Comparison of ENCODE assay signal across 29 cellular contexts in the genomic region with DNA sequence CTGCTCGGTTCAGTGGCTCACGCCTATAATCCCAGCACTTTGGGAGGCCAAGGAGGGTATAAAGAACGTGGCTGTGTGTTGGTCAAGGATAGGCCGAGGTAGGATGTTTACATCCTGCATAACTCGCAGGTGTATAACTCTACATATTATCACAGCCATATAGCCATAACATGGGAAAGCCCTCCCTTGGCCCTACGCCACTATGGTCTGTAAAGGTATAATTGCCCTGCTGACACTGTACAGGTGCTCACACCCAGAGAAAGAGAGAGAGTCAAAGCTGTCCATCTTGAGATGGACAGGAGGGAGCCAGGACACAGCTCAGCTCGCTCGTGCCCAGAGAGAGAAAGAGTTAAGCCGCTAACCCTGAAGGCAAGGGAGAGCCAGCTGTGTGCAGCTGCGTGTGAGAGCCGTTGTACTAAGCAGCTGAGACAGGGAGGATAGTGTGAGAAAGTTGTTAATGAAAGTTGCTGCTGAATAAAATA. TPM values are rescaled to one million over a fixed set of nuclear protein-coding genes. Genes with fewer than 3 reads are reported as not detected.
DNase-seq lines count a peak whose midpoint lies in the region; FAIRE-seq and TF ChIP-seq lines count a peak whose summit lies in the region.
"Had no signal": no experiment of that assay in that cellular context is flagged by ENCODE, and none has a peak within 500 bp of the region (broad histone marks: within the 10 kb centered on the region; RNA-seq: fewer than 3 reads in every experiment).

No MANE protein-coding gene starts in this region.

- no peak overlapping the region for H3K4ac ChIP-seq in neuronal stem cell (ENCODE audit: low read length)

- no peaks in the 10 kb centered on the region for H3K9me3 ChIP-seq in HEK293 (ENCODE audit: control insufficient read depth, insufficient read depth, low read depth, low read length)
- H3K9me3 ChIP-seq in neuronal stem cell (replicated peaks in 1 of 2; ENCODE audit: control insufficient read depth in 2 of 2, insufficient read depth in 1 of 2, low read depth in 1 of 2, low read length in 2 of 2), result no peaks in the 10 kb centered on the region
- no peaks in the 10 kb centered on the region for H3K9me3 ChIP-seq in small intestine (ENCODE audit: control insufficient read depth, low read depth)
- H3K9me3 ChIP-seq: gastrocnemius medialis, prostate gland had no signal

- H3K27ac Mint-ChIP-seq in brain (peak overlapping the region in 4 of 5 experiments; percentile 19 to 81 (median 42)), chondrocyte (ENCODE audit: unreplicated experiment) (no peak overlapping the region)
- no peak overlapping the region for H3K27ac Mint-ChIP-seq in activated naive CD4-positive, alpha-beta T cell treated with anti-CD3 and anti-CD28 coated beads for 36 hours
- H3K27ac Mint-ChIP-seq: activated CD8-positive, alpha-beta T cell treated with anti-CD3 and anti-CD28 coated beads, Interleukin-2, amount 10 ng/mL, durations not matched to agents 7 days and 5 days; activated naive CD8-positive, alpha-beta T cell; activated T-helper 2 cell treated with anti-CD3 and anti-CD28 coated beads, Interferon-gamma antibody, Interleukin-2, Interleukin-4, amounts not matched to agents 10 μg/mL and 5 μg/mL and 100 μg/mL, durations not matched to agents 14 hours and 24 hours and 36 hours; immature natural killer cell; T-helper 17 cell; type B pancreatic cell had no signal

- intact Hi-C loops in activated naive CD4-positive, alpha-beta T cell treated with anti-CD3 and anti-CD28 coated beads for 36 hours (cut with micrococcal nuclease), result no loop called here

- DNase-seq in left kidney (ENCODE audit: low read depth, low spot score), result peak; percentile 69
- DNase-seq in neuronal stem cell (ENCODE audit: low spot score), result no peak
- DNase-seq in chondrocyte (ENCODE audit: low spot score), result no peak
- DNase-seq in small intestine, result no peak
- DNase-seq in AG20443 (ENCODE audit: low spot score), result no peak
- no peak for DNase-seq in activated naive CD4-positive, alpha-beta T cell treated with anti-CD3 and anti-CD28 coated beads for 36 hours
- DNase-seq: activated CD4-positive, alpha-beta T cell treated with anti-CD3 and anti-CD28 coated beads for 1 hour; activated CD8-positive, alpha-beta T cell treated with anti-CD3 and anti-CD28 coated beads, Interleukin-2, amount 10 ng/mL, durations not matched to agents 7 days and 5 days; anterior cingulate cortex; caudate nucleus; gastrocnemius medialis; hypothalamus; immature natural killer cell; KBM-7; NCI-H1436; NCI-H2081 treated with DMSO at 0.1 percent for 48 hours; OCI-M1; stimulated activated CD4-positive, alpha-beta T cell treated with anti-CD3 and anti-CD28 coated beads, Interleukin-1b, Interleukin-23, amount 100 ng/mL, for 48 hours; stimulated activated CD8-positive, alpha-beta memory T cell treated with anti-CD3 and anti-CD28 coated beads, Interleukin-4, amount 100 ng/mL, for 48 hours; T-helper 17 cell had no signal

- H3K79me1 ChIP-seq in neuronal stem cell (ENCODE audit: low read depth, low read length), result no peaks in the 10 kb centered on the region

- no peak overlapping the region for H2AK5ac ChIP-seq in neuronal stem cell (ENCODE audit: low read depth, low read length)

- H4K8ac ChIP-seq in neuronal stem cell (ENCODE audit: low read depth, low read length), result no peak overlapping the region

- H3K36me3 ChIP-seq in HEK293 (ENCODE audit: control insufficient read depth in 2 of 2, insufficient read depth in 1 of 2, low read length in 2 of 2) (no peaks in the 10 kb centered on the region), neuronal stem cell (replicated peaks in 1 of 2; ENCODE audit: control insufficient read depth in 2 of 2, insufficient read depth in 2 of 2, low read length in 2 of 2) (no peaks in the 10 kb centered on the region), small intestine (ENCODE audit: control insufficient read depth in 2 of 2, insufficient read depth in 2 of 2, low read length in 2 of 2) (no peaks in the 10 kb centered on the region)
- H3K36me3 ChIP-seq: BLaER1, gastrocnemius medialis, prostate gland had no signal

- no peak overlapping the region for H3K23ac ChIP-seq in neuronal stem cell (ENCODE audit: low read depth, low read length, poor library complexity)

- H2BK15ac ChIP-seq in neuronal stem cell (ENCODE audit: low read length), result no peak overlapping the region

- no peak overlapping the region for H3K27ac ChIP-seq in HEK293 (ENCODE audit: extremely low read depth, low read depth, low read length)
- no peak overlapping the region for H3K27ac ChIP-seq in neuronal stem cell (replicated peaks; ENCODE audit: low read length)
- peak overlapping the region in 1 of 2 donors; percentile 58 for H3K27ac ChIP-seq in small intestine (ENCODE audit: low read depth in 1 of 2, low read length in 1 of 2)
- H3K27ac ChIP-seq: BLaER1, gastrocnemius medialis, prostate gland, skin epidermis had no signal

- H2BK12ac ChIP-seq in neuronal stem cell (ENCODE audit: low read length), result no peak overlapping the region

- H3K9me3 Mint-ChIP-seq in brain (peaks cover 0 to 19% (median 10%) of the 10 kb centered on the region in 5 experiments), chondrocyte (ENCODE audit: low read depth) (no peaks in the 10 kb centered on the region)
- H3K9me3 Mint-ChIP-seq in activated naive CD4-positive, alpha-beta T cell treated with anti-CD3 and anti-CD28 coated beads for 36 hours, result no peaks in the 10 kb centered on the region
- H3K9me3 Mint-ChIP-seq: activated T-helper 2 cell treated with anti-CD3 and anti-CD28 coated beads, Interferon-gamma antibody, Interleukin-2, Interleukin-4, amounts not matched to agents 10 μg/mL and 5 μg/mL and 100 μg/mL, durations not matched to agents 14 hours and 24 hours and 36 hours; immature natural killer cell; type B pancreatic cell had no signal

- CTCF ChIA-PET in HEK293 (lab: Yijun Ruan, JAX), result no interaction called here
- CTCF ChIA-PET in activated naive CD4-positive, alpha-beta T cell treated with anti-CD3 and anti-CD28 coated beads for 36 hours (lab: Charles Lee), result no interaction called here

- H3K4me3 Mint-ChIP-seq in brain (peak overlapping the region in 1 of 5 experiments; percentile 0), chondrocyte (ENCODE audit: unreplicated experiment) (no peak overlapping the region)
- H3K4me3 Mint-ChIP-seq in activated naive CD4-positive, alpha-beta T cell treated with anti-CD3 and anti-CD28 coated beads for 36 hours, result no peak overlapping the region
- H3K4me3 Mint-ChIP-seq: activated CD8-positive, alpha-beta T cell treated with anti-CD3 and anti-CD28 coated beads, Interleukin-2, amount 10 ng/mL, durations not matched to agents 7 days and 5 days; activated naive CD8-positive, alpha-beta T cell; immature natural killer cell; T-helper 17 cell; type B pancreatic cell had no signal

- no peak for FAIRE-seq in small intestine (lab: Jason Lieb, UNC)
- FAIRE-seq: H1 had no signal

- H3K4me1 Mint-ChIP-seq in brain, result peaks cover 30% of the 10 kb centered on the region
- peaks cover 34% of the 10 kb centered on the region for H3K4me1 Mint-ChIP-seq in chondrocyte (ENCODE audit: low read depth)
- no peaks in the 10 kb centered on the region for H3K4me1 Mint-ChIP-seq in activated naive CD4-positive, alpha-beta T cell treated with anti-CD3 and anti-CD28 coated beads for 36 hours (ENCODE audit: low read depth)
- H3K4me1 Mint-ChIP-seq: immature natural killer cell had no signal

- H3K14ac ChIP-seq in neuronal stem cell (ENCODE audit: low read length), result no peak overlapping the region

- H3K27me3 Mint-ChIP-seq in brain, result peaks cover 16% of the 10 kb centered on the region
- H3K27me3 Mint-ChIP-seq in chondrocyte (ENCODE audit: low read depth), result no peaks in the 10 kb centered on the region
- peaks cover 4% of the 10 kb centered on the region for H3K27me3 Mint-ChIP-seq in activated naive CD4-positive, alpha-beta T cell treated with anti-CD3 and anti-CD28 coated beads for 36 hours (ENCODE audit: low read depth)
- H3K27me3 Mint-ChIP-seq: activated naive CD8-positive, alpha-beta T cell; type B pancreatic cell had no signal

- no peak overlapping the region for H2AFZ ChIP-seq in neuronal stem cell (ENCODE audit: low read length)

- no peak overlapping the region for H2BK120ac ChIP-seq in neuronal stem cell (ENCODE audit: low read depth, low read length)

- H2BK5ac ChIP-seq in neuronal stem cell (ENCODE audit: low read length), result no peak overlapping the region

- WGBS in neuronal stem cell (ENCODE audit: extremely low coverage in 2 of 2, insufficient read length in 2 of 2, insufficient replicate concordance in 1 of 2), 2 donors, result no CpG with 5 or more reads among the region's 11 CpGs
- 57 to 61% (median 59%) methylated on average over 11 of the region's 11 CpGs for WGBS in small intestine, 3 donors

- H3K4me2 ChIP-seq in neuronal stem cell (ENCODE audit: insufficient read depth, low read length, poor library complexity, severe bottlenecking), result no peak overlapping the region
- H3K4me2 ChIP-seq: BLaER1 had no signal

- H3K27me3 ChIP-seq in neuronal stem cell (ENCODE audit: control insufficient read depth in 3 of 3, insufficient read depth in 3 of 3, low read depth in 1 of 3, low read length in 3 of 3) (peaks cover 0 to 12% (median 0%) of the 10 kb centered on the region in 3 experiments), small intestine (ENCODE audit: control insufficient read depth in 2 of 2, insufficient read depth in 2 of 2, low read length in 2 of 2) (no peaks in the 10 kb centered on the region)
- H3K27me3 ChIP-seq: BLaER1, gastrocnemius medialis had no signal

- H3K4me3 ChIP-seq in HEK293 (ENCODE audit: low read depth, low read length), result no peak overlapping the region
- no peak overlapping the region for H3K4me3 ChIP-seq in neuronal stem cell (ENCODE audit: low read length in 2 of 2)
- no peak overlapping the region for H3K4me3 ChIP-seq in small intestine (ENCODE audit: low read depth in 1 of 2, low read length in 2 of 2)
- H3K4me3 ChIP-seq: BLaER1, gastrocnemius medialis, prostate gland, skin epidermis had no signal

- TF ChIP-seq CTCF in HEK293 (tag by site-specific recombination; IDR thresholded peaks at IDR 0.05), result no peak
- TF ChIP-seq CTCF in brain (conservative IDR thresholded peaks at IDR 0.05), result no peak
- TF ChIP-seq CTCF in chondrocyte (IDR thresholded peaks at IDR 0.05), result no peak

- H4K91ac ChIP-seq in neuronal stem cell (ENCODE audit: low read depth, low read length, poor library complexity), result no peak overlapping the region

- H3K36me3 Mint-ChIP-seq in brain, result peaks cover 9% of the 10 kb centered on the region
- H3K36me3 Mint-ChIP-seq in chondrocyte (ENCODE audit: low read depth), result no peaks in the 10 kb centered on the region
- no peaks in the 10 kb centered on the region for H3K36me3 Mint-ChIP-seq in activated naive CD4-positive, alpha-beta T cell treated with anti-CD3 and anti-CD28 coated beads for 36 hours (ENCODE audit: low read depth)
- H3K36me3 Mint-ChIP-seq: activated naive CD8-positive, alpha-beta T cell; immature natural killer cell; type B pancreatic cell had no signal

- H3K9ac ChIP-seq in neuronal stem cell (ENCODE audit: low read depth, low read length, poor library complexity), result no peak overlapping the region
- H3K9ac ChIP-seq: BLaER1 had no signal

- no peaks in the 10 kb centered on the region for H3K4me1 ChIP-seq in HEK293 (ENCODE audit: control insufficient read depth, insufficient read depth, low read length)
- peaks cover 0 to 11% of the 10 kb centered on the region in 2 donors for H3K4me1 ChIP-seq in neuronal stem cell (ENCODE audit: control insufficient read depth in 2 of 2, insufficient read depth in 1 of 2, low read depth in 1 of 2, low read length in 2 of 2)
- peaks cover 0 to 5% of the 10 kb centered on the region in 2 donors for H3K4me1 ChIP-seq in small intestine (ENCODE audit: control insufficient read depth in 2 of 2, insufficient read depth in 1 of 2, low read depth in 1 of 2, low read length in 1 of 2)
- H3K4me1 ChIP-seq: prostate gland had no signal

- peak overlapping the region; percentile 85 for H3K18ac ChIP-seq in neuronal stem cell (ENCODE audit: low read length)

- POLR2A ChIA-PET in HEK293 (lab: Yijun Ruan, JAX), result interaction anchor here (1.5 kb wide), 1 partner anchor 55 kb away, joined by 7 read pairs; a partner anchor contains a TSS

RNA-seq across cellular contexts. Expression of a gene that starts 30.4 kb away (rescaled TPM):
- polyA plus RNA-seq in brain (ENCODE audit: insufficient read depth, low read depth, low replicate concordance) (54.1 TPM), small intestine (10 to 100 TPM; 21.6 to 33.8 (median 27.3) TPM)
- polyA plus RNA-seq in neuronal stem cell (2013, experiment 1 of 2), result 31.2 TPM
- polyA plus RNA-seq in neuronal stem cell (2013, experiment 2 of 2), result 29.4 TPM
- 39.0 to 49.6 TPM (median 49.2 TPM) in 3 replicates for total RNA-seq in chondrocyte
- total RNA-seq in activated naive CD4-positive, alpha-beta T cell treated with anti-CD3 and anti-CD28 coated beads for 36 hours, result 10 to 100 TPM; 46.2 to 46.3 TPM

RNA-seq across cellular contexts. Expression of a gene that starts 54.6 kb away (rescaled TPM):
- polyA plus RNA-seq in brain (ENCODE audit: insufficient read depth, low read depth, low replicate concordance) (9.2 TPM), small intestine (10 to 100 TPM in 1 of 3 donors, 1 to 10 TPM in 1, under 1 TPM in 1; 0.45 to 10.1 (median 2.4) TPM)
- polyA plus RNA-seq in neuronal stem cell (2013, experiment 1 of 2), result 14.3 TPM
- 14.0 TPM for polyA plus RNA-seq in neuronal stem cell (2013, experiment 2 of 2)
- total RNA-seq in chondrocyte, result 33.8 to 38.0 TPM (median 37.5 TPM) in 3 replicates
- 1 to 10 TPM; 1.7 TPM for total RNA-seq in activated naive CD4-positive, alpha-beta T cell treated with anti-CD3 and anti-CD28 coated beads for 36 hours

Comparison
In these comparisons a context has a peak if more than half of its experiments do, and no peak if none do; other contexts are left out.
1. H3K27ac Mint-ChIP-seq: peak in brain (4 of 5); none in chondrocyte (single experiment) and activated naive CD4-positive, alpha-beta T cell treated with anti-CD3 and anti-CD28 coated beads for 36 hours (single experiment).
2. RNA of a gene that starts 54.6 kb away (total RNA-seq): 33.8 to 38.0 TPM in chondrocyte; 1.7 TPM in activated naive CD4-positive, alpha-beta T cell treated with anti-CD3 and anti-CD28 coated beads for 36 hours; every median in the first group is over 10 times any median in the second.